25 cellular contexts compared by ENCODE assay signal in the genomic region with DNA sequence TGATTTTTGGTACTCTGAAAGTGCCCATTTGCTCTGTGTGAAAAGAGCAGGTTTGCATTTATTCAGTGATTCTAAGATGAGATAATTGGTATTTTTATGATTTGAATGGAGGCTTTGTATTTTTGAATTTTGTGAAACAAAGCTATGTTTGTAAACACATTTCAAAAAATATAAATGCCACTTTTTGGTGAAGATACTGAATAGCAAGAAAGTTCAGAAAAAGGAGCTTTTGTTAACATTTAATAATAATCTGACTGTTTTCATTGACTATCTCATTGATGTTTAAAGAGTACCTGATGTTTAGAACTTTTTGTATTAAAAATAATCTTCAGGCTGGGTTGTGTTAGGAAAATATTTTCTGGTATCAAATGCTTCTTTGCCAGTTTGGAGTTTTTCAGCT. TPM values are rescaled to one million over a fixed set of nuclear protein-coding genes. Genes with fewer than 3 reads are reported as not detected.
DNase-seq lines count a peak whose midpoint lies in the region; ATAC-seq, FAIRE-seq and TF ChIP-seq lines count a peak whose summit lies in the region.
"Had no signal": no experiment of that assay in that cellular context is flagged by ENCODE, and none has a peak within 500 bp of the region (broad histone marks: within the 10 kb centered on the region; RNA-seq: fewer than 3 reads in every experiment).

No MANE protein-coding gene starts in this region.

- no peak overlapping the region for H3K4me3 Mint-ChIP-seq in T-helper 2 cell treated with Interferon-gamma antibody and Interleukin-4, amounts not matched to agents 5 μg/mL and 100 μg/mL, for 36 hours

- H3K36me3 Mint-ChIP-seq in T-helper 2 cell treated with Interferon-gamma antibody and Interleukin-4, amounts not matched to agents 5 μg/mL and 100 μg/mL, for 36 hours (ENCODE audit: low read depth), result peaks cover 20% of the 10 kb centered on the region

- H3K9me3 Mint-ChIP-seq in T-helper 2 cell treated with Interferon-gamma antibody and Interleukin-4, amounts not matched to agents 5 μg/mL and 100 μg/mL, for 36 hours, result peaks cover 18% of the 10 kb centered on the region

- no peak for TF ChIP-seq CTCF in psoas muscle (IDR thresholded peaks at IDR 0.05)

- DNase-seq in midbrain (lab: John Stamatoyannopoulos, UW), result peak; percentile 51
- DNase-seq in putamen (ENCODE audit: low spot score), result peak; percentile 58
- no peak for DNase-seq in OCI-M2 (lab: John Stamatoyannopoulos, UW; ENCODE audit: unreplicated experiment)
- no peak for DNase-seq in T-helper 2 cell treated with Interferon-gamma antibody and Interleukin-4, amounts not matched to agents 5 μg/mL and 100 μg/mL, for 36 hours (ENCODE audit: low spot score)
- DNase-seq in GM19239 (ENCODE audit: insufficient read length, low spot score), result no peak
- no peak for DNase-seq in psoas muscle
- DNase-seq: ACHN; CD4-positive, alpha-beta memory T cell; DND-41; KG1; MV-4-11; NCI-H1105 treated with DMSO at 0.1 percent for 48 hours; NCI-H2029 treated with DMSO at 0.1 percent for 48 hours; NCI-H226; NCI-H510A treated with DMSO at 0.1 percent for 48 hours; NCI-H748 treated with DMSO at 0.1 percent for 48 hours; SIG-M5 had no signal

- no peak for ATAC-seq in psoas muscle
- ATAC-seq: GM12878, HCT116 had no signal

- intact Hi-C loops in psoas muscle (cut with DNase I), result no loop called here

- no peaks in the 10 kb centered on the region for H3K27me3 Mint-ChIP-seq in T-helper 2 cell treated with Interferon-gamma antibody and Interleukin-4, amounts not matched to agents 5 μg/mL and 100 μg/mL, for 36 hours (ENCODE audit: low read depth)
- H3K27me3 Mint-ChIP-seq: CD4-positive, alpha-beta memory T cell had no signal

- H3K4me3 ChIP-seq in psoas muscle, result no peak overlapping the region
- H3K4me3 ChIP-seq: BLaER1 treated with 17β-estradiol and CSF1 and Interleukin-3, amounts not matched to agents 10 nM and 100 nM; GM12878 had no signal

- H3K4me1 Mint-ChIP-seq in T-helper 2 cell treated with Interferon-gamma antibody and Interleukin-4, amounts not matched to agents 5 μg/mL and 100 μg/mL, for 36 hours (ENCODE audit: low read depth), result peaks cover 5% of the 10 kb centered on the region

- no peak for FAIRE-seq in GM19239 (lab: Jason Lieb, UNC)
- FAIRE-seq: GM12878, H1, HTR-8/SVneo had no signal

- H3K27ac Mint-ChIP-seq in T-helper 2 cell treated with Interferon-gamma antibody and Interleukin-4, amounts not matched to agents 5 μg/mL and 100 μg/mL, for 36 hours, result no peak overlapping the region

- H3K9me3 ChIP-seq in KOPT-K1 (ENCODE audit: insufficient read depth, low read length, poor library complexity, severe bottlenecking), result peaks cover 25% of the 10 kb centered on the region
- peaks cover 12% of the 10 kb centered on the region for H3K9me3 ChIP-seq in psoas muscle

- no peaks in the 10 kb centered on the region for H3K27me3 ChIP-seq in psoas muscle (ENCODE audit: insufficient read depth in 3 of 3, low read length in 2 of 3)
- H3K27me3 ChIP-seq: BLaER1 treated with 17β-estradiol and CSF1 and Interleukin-3, amounts not matched to agents 10 nM and 100 nM had no signal

- H3K4me1 ChIP-seq in psoas muscle, result peaks cover 29% of the 10 kb centered on the region

- H3K27ac ChIP-seq in KOPT-K1 (ENCODE audit: low read depth, low read length, poor library complexity, severe bottlenecking) (peak overlapping the region; percentile 22), angular gyrus (ENCODE audit: low read depth, low read length) (peak overlapping the region; percentile 82), psoas muscle (no peak overlapping the region)
- H3K27ac ChIP-seq: BLaER1 treated with 17β-estradiol and CSF1 and Interleukin-3, amounts not matched to agents 10 nM and 100 nM; RWPE1 had no signal

- peaks cover 33% of the 10 kb centered on the region for H3K36me3 ChIP-seq in KOPT-K1 (ENCODE audit: insufficient read depth, low read length)
- no peaks in the 10 kb centered on the region for H3K36me3 ChIP-seq in psoas muscle (ENCODE audit: insufficient read depth in 1 of 2, low read depth in 1 of 2)

RNA-seq across cellular contexts. Expression of gene TCF12, which starts 23.7 kb away (rescaled TPM):
- 10 to 100 TPM; 30.5 to 53.1 (median 44.8) TPM for total RNA-seq in psoas muscle
- polyA plus RNA-seq in psoas muscle, result 10 to 100 TPM; 10.5 to 20.0 (median 10.7) TPM

Comparison
In these comparisons a context has a peak if more than half of its experiments do, and no peak if none do; other contexts are left out.
1. DNase-seq: peak in midbrain (single experiment) and putamen (single experiment); none in OCI-M2 (single experiment), T-helper 2 cell treated with Interferon-gamma antibody and Interleukin-4, amounts not matched to agents 5 μg/mL and 100 μg/mL, for 36 hours (single experiment), GM19239 (single experiment) and psoas muscle (0 of 2).